Comparison of ENCODE assay signal across 8 cellular contexts in the genomic region with DNA sequence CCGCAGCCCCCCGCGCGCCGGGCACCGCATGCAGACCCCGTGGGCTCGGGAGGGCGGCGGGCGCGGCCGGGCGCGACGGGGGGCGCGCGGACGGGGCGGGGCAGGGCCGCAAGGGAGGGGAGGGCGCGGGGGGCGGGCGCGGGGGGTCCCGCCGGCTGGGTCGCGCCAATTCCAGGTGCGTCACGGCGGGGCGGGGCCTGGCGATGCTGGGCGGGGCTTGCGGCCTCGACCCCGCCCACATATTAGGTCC. TPM values are rescaled to one million over a fixed set of nuclear protein-coding genes. Genes with fewer than 3 reads are reported as not detected.
DNase-seq lines count a peak whose midpoint lies in the region; FAIRE-seq and TF ChIP-seq lines count a peak whose summit lies in the region.

No MANE protein-coding gene starts in this region.

- H3K36me3 ChIP-seq in SJSA1 (peaks cover 43% of the 10 kb centered on the region), stomach (peaks cover 20 to 30% (median 28%) of the 10 kb centered on the region in 4 donors)

- peak overlapping the region; percentile 85 for H3K27ac ChIP-seq in SJSA1
- peak overlapping the region; percentile 95 to 99 (median 97) for H3K27ac ChIP-seq in stomach

- no peaks in the 10 kb centered on the region for H3K9me3 Mint-ChIP-seq in MCF 10A (ENCODE audit: unreplicated experiment)

- H3K4me3 ChIP-seq in SJSA1 (peak overlapping the region; percentile 95), stomach (peak overlapping the region; percentile 75 to 94 (median 90))

- peaks cover 12% of the 10 kb centered on the region for H3K4me1 Mint-ChIP-seq in MCF 10A (ENCODE audit: insufficient read depth, unreplicated experiment)

- H3K27ac Mint-ChIP-seq in MCF 10A (ENCODE audit: low read depth, unreplicated experiment) = no peak overlapping the region

- TF ChIP-seq CTCF in MCF 10A (IDR thresholded peaks at IDR 0.05; ENCODE audit: unreplicated experiment) (no peak), stomach (IDR thresholded peaks at IDR 0.05) (no peak)

- POLR2A ChIA-PET in MCF 10A (lab: Yijun Ruan, JAX) = interaction anchor here (0.9 to 7.2 kb wide), 15 partner anchors 10 to 388 kb away, joined by 3 to 136 read pairs (median 5); a partner anchor contains a TSS

- 0 to 3% (median 3%) methylated on average over 17 to 40 of the region's 40 CpGs; no CpG with 5 or more reads in 2 of the 5 donors for WGBS in stomach, 5 donors

- no peak for FAIRE-seq in GM12891 (lab: Jason Lieb, UNC)

- H3K27me3 ChIP-seq in SJSA1 (replicated peaks) = no peaks in the 10 kb centered on the region
- no peaks in the 10 kb centered on the region for H3K27me3 ChIP-seq in stomach

- TF ChIP-seq EP300 in stomach (IDR thresholded peaks at IDR 0.05) = no peak

- CTCF ChIA-PET in MCF 10A (lab: Yijun Ruan, JAX) = interaction anchor here (0.6 to 1.5 kb wide), 3 partner anchors 20 to 176 kb away, joined by 3 to 4 read pairs (median 3); no protein-coding TSS in a partner anchor

- no TSS peak for BruUV-seq in MCF 10A (replicated peaks; lab: Mats Ljungman, UMichigan)

- H3K27me3 Mint-ChIP-seq in MCF 10A (ENCODE audit: insufficient read depth, unreplicated experiment) = no peaks in the 10 kb centered on the region

- peak overlapping the region; percentile 76 for H3K4me3 Mint-ChIP-seq in MCF 10A (ENCODE audit: unreplicated experiment)

- H3K36me3 Mint-ChIP-seq in MCF 10A (ENCODE audit: insufficient read depth, unreplicated experiment) = peaks cover 54% of the 10 kb centered on the region

- H3K4me1 ChIP-seq in SJSA1 (replicated peaks) (peaks cover 19% of the 10 kb centered on the region), stomach (peaks cover 19 to 27% (median 23%) of the 10 kb centered on the region in 4 donors)

- TF ChIP-seq POLR2A in GM12891 (IDR thresholded peaks at IDR 0.05; ENCODE audit: low read depth, low read length) (no peak), stomach (IDR thresholded peaks at IDR 0.05) (no peak)

- peaks cover 8% of the 10 kb centered on the region; the same call in 1 of the 2 replicates for H3K9me3 ChIP-seq in SJSA1 (replicated peaks)
- peaks cover 0 to 4% (median 0%) of the 10 kb centered on the region in 4 donors for H3K9me3 ChIP-seq in stomach

- intact Hi-C loops in MCF 10A (cut with micrococcal nuclease) (no loop called here), stomach (cut with DNase I; ENCODE audit: low total_unique reads) (no loop called here)

- DNase-seq in GM12891 (ENCODE audit: insufficient read length, low spot score) = peak; percentile 77
- DNase-seq in SJSA1 (ENCODE audit: low read depth in 1 of 2, low spot score in 2 of 2) = no peak
- no peak for DNase-seq in MCF 10A (ENCODE audit: unreplicated experiment)
- DNase-seq in myocyte (ENCODE audit: low read depth) = peak; percentile 75
- no peak for DNase-seq in stomach
- no peak for DNase-seq in NCI-H146 treated with DMSO at 0.1 percent for 48 hours (lab: John Stamatoyannopoulos, UW; ENCODE audit: unreplicated experiment)
- DNase-seq in NCI-H1436 treated with DMSO at 0.1 percent for 48 hours (lab: John Stamatoyannopoulos, UW) = no peak
- no peak for DNase-seq in NCI-H2029 treated with DMSO at 0.1 percent for 48 hours (lab: John Stamatoyannopoulos, UW)

TF ChIP-seq in GM12891, 5 proteins besides CTCF, POLR2A, EP300 and RAD21:
- TF ChIP-seq SPI1 (IDR thresholded peaks at IDR 0.05; ENCODE audit: low read depth, low read length) = no peak
- TF ChIP-seq PAX5 (IDR thresholded peaks at IDR 0.05; ENCODE audit: insufficient read depth, low read length, severe bottlenecking) = no peak
- no peak for TF ChIP-seq POLR2AphosphoS5 (IDR thresholded peaks at IDR 0.05; ENCODE audit: low read depth, low read length)
- no peak for TF ChIP-seq TAF1 (IDR thresholded peaks at IDR 0.05; ENCODE audit: low read depth, low read length)
- TF ChIP-seq POU2F2 (IDR thresholded peaks at IDR 0.05; ENCODE audit: low read depth, low read length) = no peak

RNA-seq across cellular contexts. Expression of a gene that starts 0.2 kb away (rescaled TPM):
- polyA plus RNA-seq in GM12891 (2012; ENCODE audit: low read depth, missing spikeins) = 23.9 TPM
- 20.5 and 23.2 TPM in 2 replicates for total RNA-seq in SJSA1 (2014; rRNA removed; shearing (Covaris generic))
- total RNA-seq in MCF 10A (2022) (27.8 and 35.5 TPM in 2 replicates), myocyte (18.7 and 21.4 TPM in 2 replicates), stomach (100 to 1,000 TPM in 2 of 5 donors, 10 to 100 TPM in 3; 29.0 to 160 (median 35.4) TPM)
- 23.5 TPM for polyA plus RNA-seq in myocyte (2012)
- 10 to 100 TPM; 19.9 to 39.0 (median 25.1) TPM for polyA plus RNA-seq in stomach

RNA-seq across cellular contexts. Expression of a gene that starts 15.5 kb away (rescaled TPM):
- polyA plus RNA-seq in GM12891 (2012; ENCODE audit: low read depth, missing spikeins) = 40.4 TPM
- 115 and 177 TPM in 2 replicates for total RNA-seq in SJSA1 (2014; rRNA removed; shearing (Covaris generic))
- total RNA-seq in MCF 10A (2022) (38.2 and 66.3 TPM in 2 replicates), myocyte (19.5 and 20.1 TPM in 2 replicates), stomach (10 to 100 TPM in 3 of 5 donors, 1 to 10 TPM in 2; 3.5 to 50.0 (median 14.1) TPM)
- 26.2 TPM for polyA plus RNA-seq in myocyte (2012)
- polyA plus RNA-seq in stomach = 10 to 100 TPM; 16.5 to 29.9 (median 26.9) TPM

RNA-seq across cellular contexts. Expression of a gene that starts 32.4 kb away (rescaled TPM):
- polyA plus RNA-seq in GM12891 (2012; ENCODE audit: low read depth, missing spikeins) = 22.9 TPM
- 7.4 and 26.9 TPM in 2 replicates for total RNA-seq in SJSA1 (2014; rRNA removed; shearing (Covaris generic))
- total RNA-seq in MCF 10A (2022) (37.5 and 41.5 TPM in 2 replicates), myocyte (17.3 and 23.7 TPM in 2 replicates), stomach (100 to 1,000 TPM in 1 of 5 donors, 10 to 100 TPM in 4; 17.3 to 369 (median 31.2) TPM)
- 21.3 TPM for polyA plus RNA-seq in myocyte (2012)
- polyA plus RNA-seq in stomach = 10 to 100 TPM; 19.1 to 35.4 (median 19.1) TPM

Comparison
In these comparisons a context has a peak if more than half of its experiments do, and no peak if none do; other contexts are left out.
1. DNase-seq: peak in GM12891 (single experiment) and myocyte (single experiment); none in SJSA1 (0 of 2), MCF 10A (single experiment), stomach (single experiment), NCI-H146 treated with DMSO at 0.1 percent for 48 hours (single experiment), NCI-H1436 treated with DMSO at 0.1 percent for 48 hours (single experiment) and NCI-H2029 treated with DMSO at 0.1 percent for 48 hours (single experiment).